In genomic region chr1:37593726-37594125, GRCh38 we compare ENCODE assay signal across 17 cellular contexts. TPM values are rescaled to one million over a fixed set of nuclear protein-coding genes. Genes with fewer than 3 reads are reported as not detected.
DNase-seq lines count a peak whose midpoint lies in the region; ATAC-seq, FAIRE-seq and TF ChIP-seq lines count a peak whose summit lies in the region.
"Had no signal": no experiment of that assay in that cellular context is flagged by ENCODE, and none has a peak within 500 bp of the region (broad histone marks: within the 10 kb centered on the region; RNA-seq: fewer than 3 reads in every experiment).

No MANE protein-coding gene starts in this region.

- BruUV-seq in GM12878 (replicated peaks; lab: Mats Ljungman, UMichigan) = no TSS peak

- TF ChIP-seq RAD21 in GM12878 (IDR thresholded peaks at IDR 0.05; ENCODE audit: insufficient read depth, low read depth, low read length) = no peak

- no peaks in the 10 kb centered on the region for H3K9me2 ChIP-seq in MM.1S (replicated peaks; ENCODE audit: insufficient read depth, low read length)

- no peak for DNase-seq in activated naive CD4-positive, alpha-beta T cell treated with anti-CD3 and anti-CD28 coated beads for 36 hours
- no peak for DNase-seq in activated naive CD4-positive, alpha-beta T cell treated with Interleukin-2 at 50 U/mL for 16 hours
- no peak for DNase-seq in MM.1S
- DNase-seq in GM12878 (ENCODE audit: low read depth, low spot score) = no peak
- no peak for DNase-seq in nucleus accumbens (lab: John Stamatoyannopoulos, UW)
- DNase-seq in small intestine = no peak
- DNase-seq: amygdala; EL; esophagus squamous epithelium; OCI-M1; psoas muscle; stimulated activated CD4-positive, alpha-beta T cell treated with anti-CD3 and anti-CD28 coated beads, Interleukin-2, amount 100 ng/mL, for 24 hours; T-helper 1 cell had no signal

- no peaks in the 10 kb centered on the region for H3K27me3 Mint-ChIP-seq in activated naive CD4-positive, alpha-beta T cell treated with anti-CD3 and anti-CD28 coated beads for 36 hours (ENCODE audit: low read depth)

- FAIRE-seq in GM12878 (lab: Jason Lieb, UNC) (no peak), small intestine (lab: Jason Lieb, UNC) (no peak)
- FAIRE-seq: H1, urothelium cell line had no signal

- intact Hi-C loops in activated naive CD4-positive, alpha-beta T cell treated with anti-CD3 and anti-CD28 coated beads for 36 hours (cut with micrococcal nuclease) = loop anchor here (2.0 to 10.0 kb wide), 3 partner anchors 17 to 411 kb away; partner anchors contain the start of gene FHL3
- intact Hi-C loops in GM12878 (cut with micrococcal nuclease; ENCODE audit: unreplicated experiment) = no loop called here

- peak overlapping the region; percentile 79; the same call in 1 of the 2 replicates for H3K4me2 ChIP-seq in MM.1S (ENCODE audit: low read depth, low read length)
- H3K4me2 ChIP-seq in GM12878 (ENCODE audit: control insufficient read depth, insufficient read depth) = 0 out of 2 replicates have a peak overlapping the region, but pooled peaks have one; percentile 82
- peak overlapping the region; percentile 94 for H3K4me2 ChIP-seq in skeletal muscle satellite cell (ENCODE audit: low read length)

- POLR2A ChIA-PET in GM12878 (lab: Charles Lee) = interaction anchor here (0.6 kb wide), 1 partner anchor 207 kb away, joined by 3 read pairs; no protein-coding TSS in a partner anchor

- H3K36me3 Mint-ChIP-seq in activated naive CD4-positive, alpha-beta T cell treated with anti-CD3 and anti-CD28 coated beads for 36 hours (ENCODE audit: low read depth) = peaks cover 29% of the 10 kb centered on the region

- CTCF ChIA-PET in activated naive CD4-positive, alpha-beta T cell treated with anti-CD3 and anti-CD28 coated beads for 36 hours (lab: Charles Lee) = interaction anchor here (1.3 kb wide), 1 partner anchor 9 kb away, joined by 3 read pairs; no protein-coding TSS in a partner anchor
- CTCF ChIA-PET in GM12878 (lab: Yijun Ruan, JAX) = interaction anchor here (0.5 to 17.5 kb wide), 5 partner anchors 18 to 106 kb away, joined by 3 to 521 read pairs (median 4); partner anchors contain the start of gene CDCA8

- H2AFZ ChIP-seq in MM.1S (ENCODE audit: low read length) (no peak overlapping the region), GM12878 (ENCODE audit: control insufficient read depth, low read depth, low read length) (no peak overlapping the region)

- H3K4me3 ChIP-seq in MM.1S (ENCODE audit: low read length) (no peak overlapping the region), GM12878 (0 out of 2 replicates have a peak overlapping the region, but pooled peaks have one; percentile 40), skeletal muscle satellite cell (ENCODE audit: low read length) (peak overlapping the region; percentile 81), small intestine (ENCODE audit: low read depth in 1 of 2, low read length in 2 of 2) (no peak overlapping the region)

- no peak overlapping the region for H3K9ac ChIP-seq in MM.1S (ENCODE audit: low read length)
- H3K9ac ChIP-seq in GM12878 (ENCODE audit: control insufficient read depth, insufficient read depth, low read length) = no peak overlapping the region
- no peak overlapping the region for H3K9ac ChIP-seq in skeletal muscle satellite cell (ENCODE audit: low read depth, low read length)

- H3K79me2 ChIP-seq in MM.1S (ENCODE audit: low read length) (peaks cover 62% of the 10 kb centered on the region), GM12878 (ENCODE audit: control insufficient read depth, insufficient read depth, low read length) (peaks cover 28% of the 10 kb centered on the region)

- no peaks in the 10 kb centered on the region for H3K9me3 ChIP-seq in MM.1S (replicated peaks; ENCODE audit: insufficient read depth, low read length)
- no peaks in the 10 kb centered on the region for H3K9me3 ChIP-seq in GM12878 (replicated peaks; ENCODE audit: control insufficient read depth, insufficient read depth, low read length)
- H3K9me3 ChIP-seq in skeletal muscle satellite cell (replicated peaks; ENCODE audit: low read length) = no peaks in the 10 kb centered on the region
- no peaks in the 10 kb centered on the region for H3K9me3 ChIP-seq in small intestine (ENCODE audit: control insufficient read depth, low read depth)
- H3K9me3 ChIP-seq: esophagus squamous epithelium, psoas muscle had no signal

- no peaks in the 10 kb centered on the region for H3F3A ChIP-seq in MM.1S (ENCODE audit: insufficient read depth, low read length)

- H3K9me3 Mint-ChIP-seq in activated naive CD4-positive, alpha-beta T cell treated with anti-CD3 and anti-CD28 coated beads for 36 hours = no peaks in the 10 kb centered on the region

- SMC1A ChIA-PET in GM12878 (lab: Charles Lee; ENCODE audit: uncharacterized antibody, unreplicated experiment) = interaction anchor here (0.8 to 1.5 kb wide), 3 partner anchors 10 to 262 kb away, joined by 3 to 7 read pairs (median 5); no protein-coding TSS in a partner anchor

- ATAC-seq in GM12878 (no peak), GM18519 (IDR thresholded peaks at IDR 0.05; ENCODE audit: low FRiP score, unreplicated experiment) (no peak)
- ATAC-seq: psoas muscle had no signal

- H3K4me1 ChIP-seq in MM.1S (ENCODE audit: low read length) = peaks cover 10% of the 10 kb centered on the region
- H3K4me1 ChIP-seq in GM12878 (ENCODE audit: control insufficient read depth, insufficient read depth, low read length) = peaks cover 7% of the 10 kb centered on the region
- peaks cover 18% of the 10 kb centered on the region for H3K4me1 ChIP-seq in skeletal muscle satellite cell (ENCODE audit: control insufficient read depth, insufficient read depth, low read length)
- peaks cover 0 to 6% of the 10 kb centered on the region in 2 donors for H3K4me1 ChIP-seq in small intestine (ENCODE audit: control insufficient read depth in 2 of 2, insufficient read depth in 1 of 2, low read depth in 1 of 2, low read length in 1 of 2)

- TF ChIP-seq EP300 in GM12878 (IDR thresholded peaks at IDR 0.05; ENCODE audit: borderline replicate concordance in 1 of 2, control insufficient read depth in 1 of 2, low read depth in 2 of 2, low read length in 2 of 2) = no peak

- H4K20me1 ChIP-seq in MM.1S (ENCODE audit: insufficient read depth, low read length) (no peaks in the 10 kb centered on the region), GM12878 (ENCODE audit: control insufficient read depth, insufficient read depth) (no peaks in the 10 kb centered on the region)

- H3K27me3 ChIP-seq in MM.1S (replicated peaks; ENCODE audit: insufficient read depth, low read length) = no peaks in the 10 kb centered on the region
- H3K27me3 ChIP-seq in GM12878 (replicated peaks in 1 of 2; ENCODE audit: control insufficient read depth in 2 of 2, insufficient read depth in 2 of 2, low read length in 1 of 2) = no peaks in the 10 kb centered on the region
- H3K27me3 ChIP-seq in skeletal muscle satellite cell (ENCODE audit: control insufficient read depth, insufficient read depth, low read length) = no peaks in the 10 kb centered on the region
- no peaks in the 10 kb centered on the region for H3K27me3 ChIP-seq in small intestine (ENCODE audit: control insufficient read depth in 2 of 2, insufficient read depth in 2 of 2, low read length in 2 of 2)
- H3K27me3 ChIP-seq: esophagus squamous epithelium had no signal

- H3K27ac ChIP-seq in MM.1S (ENCODE audit: low read length) (no peak overlapping the region), GM12878 (ENCODE audit: control insufficient read depth, insufficient read depth) (no peak overlapping the region), small intestine (ENCODE audit: low read depth in 1 of 2, low read length in 1 of 2) (no peak overlapping the region)
- H3K27ac ChIP-seq: psoas muscle had no signal

- H3K27ac Mint-ChIP-seq in activated naive CD4-positive, alpha-beta T cell treated with anti-CD3 and anti-CD28 coated beads for 36 hours = no peak overlapping the region

- in situ Hi-C loops in GM12878 (cut with MboI) = loop anchor here (25.0 kb wide), 1 partner anchor 394 kb away; the partner anchor contains the start of gene SF3A3

- 98% methylated on average over 6 of the region's 6 CpGs for WGBS in GM12878 (ENCODE audit: insufficient coverage, insufficient replicate concordance, low lambda C conversion rate, missing lambda C conversion rate)
- WGBS in small intestine, 3 donors = 95 to 97% (median 96%) methylated on average over 6 of the region's 6 CpGs

- H3K4me3 Mint-ChIP-seq in activated naive CD4-positive, alpha-beta T cell treated with anti-CD3 and anti-CD28 coated beads for 36 hours = peak overlapping the region; percentile 5

- peaks cover 10% of the 10 kb centered on the region for H3K36me3 ChIP-seq in MM.1S (replicated peaks; ENCODE audit: insufficient read depth, low read length)
- H3K36me3 ChIP-seq in GM12878 (ENCODE audit: control insufficient read depth in 2 of 2, insufficient read depth in 2 of 2, low read length in 1 of 2) = peaks cover 0 to 10% of the 10 kb centered on the region in 2 experiments; a peak in 2 of 4 replicates
- H3K36me3 ChIP-seq in skeletal muscle satellite cell (ENCODE audit: insufficient read depth, low read length) = peaks cover 46% of the 10 kb centered on the region
- H3K36me3 ChIP-seq in small intestine (ENCODE audit: control insufficient read depth in 2 of 2, insufficient read depth in 2 of 2, low read length in 2 of 2) = peaks cover 14 to 18% of the 10 kb centered on the region in 2 donors

- H3K4me1 Mint-ChIP-seq in activated naive CD4-positive, alpha-beta T cell treated with anti-CD3 and anti-CD28 coated beads for 36 hours (ENCODE audit: low read depth) = peaks cover 41% of the 10 kb centered on the region

- TF ChIP-seq POLR2A in GM12878 (IDR thresholded peaks at IDR 0.05; ENCODE audit: low read depth, low read length) = no peak

- RAD21 ChIA-PET in GM12878 (lab: Charles Lee; ENCODE audit: unreplicated experiment) = no interaction called here

- no peak for TF ChIP-seq CTCF in MM.1S (IDR thresholded peaks at IDR 0.05; ENCODE audit: low read length)
- TF ChIP-seq CTCF in GM12878 (IDR thresholded peaks at IDR 0.05 in 2 of 3, conservative IDR thresholded peaks at IDR 0.05 in 1 of 3; ENCODE audit: control insufficient read depth in 2 of 3, extremely low read depth in 1 of 3, insufficient read depth in 1 of 3, low read depth in 3 of 3, low read length in 3 of 3) = no peak

RNA-seq across cellular contexts. Expression of gene GNL2, which starts 2.0 kb away (rescaled TPM):
- total RNA-seq in activated naive CD4-positive, alpha-beta T cell treated with anti-CD3 and anti-CD28 coated beads for 36 hours = 10 to 100 TPM; 62.2 to 65.3 TPM
- total RNA-seq in GM12878 (2013; cell fraction: nucleolus; rRNA removed) = 127 and 129 TPM in 2 replicates
- total RNA-seq in GM12878 (2014; rRNA removed) (80.0 and 87.7 TPM in 2 replicates), GM12878 (2014; rRNA removed; fragmentation: Illumina TruSeq; extraction: Trizol) (153 and 167 TPM in 2 replicates), GM12878 (2021) (66.6 and 71.6 TPM in 2 replicates)
- 32.8 TPM for polyA plus RNA-seq in GM12878 (2011; ENCODE audit: low read depth)
- polyA plus RNA-seq in GM12878 (2011; rRNA removed) (71.8 and 92.8 TPM in 2 replicates), GM12878 (2014; fragmentation: Illumina TruSeq; extraction: Trizol) (138 and 145 TPM in 2 replicates), GM12878 (2014; fragmentation: Nextera tagmentation; extraction: Ambion mirVana) (10 to 100 TPM; 64.2 to 91.3 TPM), GM12878 (2014; rRNA removed) (76.2 and 85.1 TPM in 2 replicates), GM12878 (2016; fragmentation: Nextera tagmentation; extraction: Ambion mirVana) (100 to 1,000 TPM; 113 to 118 TPM), small intestine (10 to 100 TPM; 29.4 to 67.8 (median 41.3) TPM)
- 25.9 and 36.9 TPM in 2 replicates for polyA plus RNA-seq in GM12878 (2011; cell fraction: cytosol; rRNA removed)
- polyA plus RNA-seq in GM12878 (2011; cell fraction: nucleus; rRNA removed) = 78.2 and 89.6 TPM in 2 replicates
- 52.0 and 60.8 TPM in 2 replicates for polyA plus RNA-seq in GM12878 (2012)
- 58.5 and 66.9 TPM in 2 replicates for polyA minus RNA-seq in GM12878 (2011; rRNA and poly(A)+ RNA removed)
- polyA minus RNA-seq in GM12878 (2011; cell fraction: cytosol; rRNA and poly(A)+ RNA removed) = 26.9 and 28.5 TPM in 2 replicates
- 62.7 and 110 TPM in 2 replicates for polyA minus RNA-seq in GM12878 (2011; cell fraction: nucleus; rRNA and poly(A)+ RNA removed)
- total RNA-seq in skeletal muscle satellite cell (2012; rRNA removed) = 53.0 and 88.5 TPM in 2 replicates

RNA-seq across cellular contexts. Expression of gene DNALI1, which starts 37.0 kb away (rescaled TPM):
- total RNA-seq in activated naive CD4-positive, alpha-beta T cell treated with anti-CD3 and anti-CD28 coated beads for 36 hours = not detected
- not detected in 2 replicates for total RNA-seq in GM12878 (2013; cell fraction: nucleolus; rRNA removed)
- not detected in 2 replicates for total RNA-seq in GM12878 (2014; rRNA removed)
- total RNA-seq in GM12878 (2014; rRNA removed; fragmentation: Illumina TruSeq; extraction: Trizol) = not detected in 2 replicates
- not detected in 2 replicates for total RNA-seq in GM12878 (2021)
- not detected for polyA plus RNA-seq in GM12878 (2011; ENCODE audit: low read depth)
- polyA plus RNA-seq in GM12878 (2011; rRNA removed) = not detected in 2 replicates
- 0.04 TPM in 1 of 2 replicates, not detected in the other for polyA plus RNA-seq in GM12878 (2011; cell fraction: cytosol; rRNA removed)
- polyA plus RNA-seq in GM12878 (2011; cell fraction: nucleus; rRNA removed) = not detected in 2 replicates
- 0.04 and 0.06 TPM in 2 replicates for polyA plus RNA-seq in GM12878 (2012)
- not detected in 2 replicates for polyA plus RNA-seq in GM12878 (2014; fragmentation: Illumina TruSeq; extraction: Trizol)
- polyA plus RNA-seq in GM12878 (2014; fragmentation: Nextera tagmentation; extraction: Ambion mirVana) = under 1 TPM in 1 of 2 experiments, not detected in 1; 0.03 TPM
- not detected in 2 replicates for polyA plus RNA-seq in GM12878 (2014; rRNA removed)
- polyA plus RNA-seq in GM12878 (2016; fragmentation: Nextera tagmentation; extraction: Ambion mirVana) = under 1 TPM; 0.05 to 0.13 TPM
- not detected in 2 replicates for polyA minus RNA-seq in GM12878 (2011; rRNA and poly(A)+ RNA removed)
- not detected in 2 replicates for polyA minus RNA-seq in GM12878 (2011; cell fraction: cytosol; rRNA and poly(A)+ RNA removed)
- not detected in 2 replicates for polyA minus RNA-seq in GM12878 (2011; cell fraction: nucleus; rRNA and poly(A)+ RNA removed)
- total RNA-seq in skeletal muscle satellite cell (2012; rRNA removed) = 3.3 and 4.3 TPM in 2 replicates
- polyA plus RNA-seq in small intestine = 1 to 10 TPM; 1.6 to 5.7 (median 2.0) TPM

RNA-seq across cellular contexts. Expression of gene SNIP1, which starts 39.6 kb away (rescaled TPM):
- total RNA-seq in activated naive CD4-positive, alpha-beta T cell treated with anti-CD3 and anti-CD28 coated beads for 36 hours = 10 to 100 TPM; 14.3 to 15.3 TPM
- total RNA-seq in GM12878 (2013; cell fraction: nucleolus; rRNA removed) = 21.0 and 33.3 TPM in 2 replicates
- total RNA-seq in GM12878 (2014; rRNA removed) (10.6 and 11.0 TPM in 2 replicates), GM12878 (2014; rRNA removed; fragmentation: Illumina TruSeq; extraction: Trizol) (10.5 and 11.3 TPM in 2 replicates), GM12878 (2021) (20.6 and 22.4 TPM in 2 replicates)
- polyA plus RNA-seq in GM12878 (2011; ENCODE audit: low read depth) = 5.0 TPM
- polyA plus RNA-seq in GM12878 (2011; rRNA removed) (10.2 and 10.4 TPM in 2 replicates), GM12878 (2014; fragmentation: Illumina TruSeq; extraction: Trizol) (10.1 and 12.6 TPM in 2 replicates), GM12878 (2014; fragmentation: Nextera tagmentation; extraction: Ambion mirVana) (1 to 10 TPM; 2.7 to 3.3 TPM), GM12878 (2014; rRNA removed) (10.3 and 13.7 TPM in 2 replicates), GM12878 (2016; fragmentation: Nextera tagmentation; extraction: Ambion mirVana) (1 to 10 TPM; 6.9 to 7.8 TPM), small intestine (1 to 10 TPM; 4.6 to 5.1 (median 5.1) TPM)
- 6.1 and 11.1 TPM in 2 replicates for polyA plus RNA-seq in GM12878 (2011; cell fraction: cytosol; rRNA removed)
- 7.8 and 10.6 TPM in 2 replicates for polyA plus RNA-seq in GM12878 (2011; cell fraction: nucleus; rRNA removed)
- polyA plus RNA-seq in GM12878 (2012) = 6.9 and 7.7 TPM in 2 replicates
- polyA minus RNA-seq in GM12878 (2011; rRNA and poly(A)+ RNA removed) = 7.5 and 11.1 TPM in 2 replicates
- polyA minus RNA-seq in GM12878 (2011; cell fraction: cytosol; rRNA and poly(A)+ RNA removed) = 5.5 and 10.3 TPM in 2 replicates
- polyA minus RNA-seq in GM12878 (2011; cell fraction: nucleus; rRNA and poly(A)+ RNA removed) = 17.3 and 26.7 TPM in 2 replicates
- total RNA-seq in skeletal muscle satellite cell (2012; rRNA removed) = 11.6 and 15.0 TPM in 2 replicates

RNA-seq across cellular contexts. Expression of gene RSPO1, which starts 41.0 kb away (rescaled TPM):
- not detected for total RNA-seq in activated naive CD4-positive, alpha-beta T cell treated with anti-CD3 and anti-CD28 coated beads for 36 hours
- not detected in 2 replicates for total RNA-seq in GM12878 (2013; cell fraction: nucleolus; rRNA removed)
- total RNA-seq in GM12878 (2014; rRNA removed) = not detected in 2 replicates
- not detected in 2 replicates for total RNA-seq in GM12878 (2014; rRNA removed; fragmentation: Illumina TruSeq; extraction: Trizol)
- total RNA-seq in GM12878 (2021) = not detected in 2 replicates
- polyA plus RNA-seq in GM12878 (2011; ENCODE audit: low read depth) = not detected
- polyA plus RNA-seq in GM12878 (2011; rRNA removed) = not detected in 2 replicates
- not detected in 2 replicates for polyA plus RNA-seq in GM12878 (2011; cell fraction: cytosol; rRNA removed)
- polyA plus RNA-seq in GM12878 (2011; cell fraction: nucleus; rRNA removed) = not detected in 2 replicates
- polyA plus RNA-seq in GM12878 (2012) = not detected in 2 replicates
- not detected in 2 replicates for polyA plus RNA-seq in GM12878 (2014; fragmentation: Illumina TruSeq; extraction: Trizol)
- polyA plus RNA-seq in GM12878 (2014; fragmentation: Nextera tagmentation; extraction: Ambion mirVana) = not detected
- not detected in 2 replicates for polyA plus RNA-seq in GM12878 (2014; rRNA removed)
- polyA plus RNA-seq in GM12878 (2016; fragmentation: Nextera tagmentation; extraction: Ambion mirVana) = not detected
- polyA minus RNA-seq in GM12878 (2011; rRNA and poly(A)+ RNA removed) = not detected in 2 replicates
- not detected in 2 replicates for polyA minus RNA-seq in GM12878 (2011; cell fraction: cytosol; rRNA and poly(A)+ RNA removed)
- not detected in 2 replicates for polyA minus RNA-seq in GM12878 (2011; cell fraction: nucleus; rRNA and poly(A)+ RNA removed)
- total RNA-seq in skeletal muscle satellite cell (2012; rRNA removed) = not detected in 2 replicates
- 1 to 10 TPM in 1 of 3 donors, under 1 TPM in 1, not detected in 1; 0.27 to 1.2 TPM for polyA plus RNA-seq in small intestine
- total RNA-seq: H1, psoas muscle had no signal

Comparison
In these comparisons a context has a peak if more than half of its experiments do, and no peak if none do; other contexts are left out.
1. H3K4me3 ChIP-seq: peak in GM12878 (single experiment) and skeletal muscle satellite cell (single experiment); none in MM.1S (single experiment) and small intestine (0 of 2).
2. Peak in every context shown above with its lines, with median percentiles within 50 percentile points of each other: H3K4me2 ChIP-seq.